In genomic region chr22:29074276-29074625, GRCh38 we compare ENCODE assay signal across 11 cellular contexts. TPM values are rescaled to one million over a fixed set of nuclear protein-coding genes. Genes with fewer than 3 reads are reported as not detected.
A peak's percentile ranks its signal among the peaks of the same experiment; 100 is the strongest.
DNase-seq lines count a peak whose midpoint lies in the region; ATAC-seq, FAIRE-seq and TF ChIP-seq lines count a peak whose summit lies in the region.
"Had no signal": no experiment of that assay in that cellular context is flagged by ENCODE, and none has a peak within 500 bp of the region (broad histone marks: within the 10 kb centered on the region; RNA-seq: fewer than 3 reads in every experiment).

No MANE protein-coding gene starts in this region.

- TF ChIP-seq CTCF in CD8-positive, alpha-beta T cell (IDR thresholded peaks at IDR 0.05) = no peak
- TF ChIP-seq CTCF in activated B cell treated with CpG ODN at 0.5 μM for 24 hours (IDR thresholded peaks at IDR 0.05) = no peak
- TF ChIP-seq CTCF in right atrium auricular region (IDR thresholded peaks at IDR 0.05) = no peak
- TF ChIP-seq CTCF in progenitor cell of endocrine pancreas (IDR thresholded peaks at IDR 0.05; ENCODE audit: unreplicated experiment) = no peak

- H3K36me3 ChIP-seq in CD8-positive, alpha-beta T cell (ENCODE audit: insufficient read depth, low read length) = no peaks in the 10 kb centered on the region
- no peaks in the 10 kb centered on the region for H3K36me3 ChIP-seq in right atrium auricular region
- H3K36me3 ChIP-seq: MG63 had no signal

- H3K4me3 Mint-ChIP-seq in CD8-positive, alpha-beta T cell = peak overlapping the region; percentile 71
- H3K4me3 Mint-ChIP-seq in activated B cell treated with CpG ODN at 0.5 μM for 24 hours (peak overlapping the region; percentile 41), progenitor cell of endocrine pancreas (ENCODE audit: low read depth) (peak overlapping the region; percentile 75)

- no peak overlapping the region for H3K27ac Mint-ChIP-seq in CD8-positive, alpha-beta T cell
- no peak overlapping the region for H3K27ac Mint-ChIP-seq in activated B cell treated with CpG ODN at 0.5 μM for 24 hours
- H3K27ac Mint-ChIP-seq in progenitor cell of endocrine pancreas = no peak overlapping the region

- TF ChIP-seq POLR2A in GM12891 (IDR thresholded peaks at IDR 0.05; ENCODE audit: low read depth, low read length) = no peak

- no peak overlapping the region for H3K27ac ChIP-seq in CD8-positive, alpha-beta T cell (ENCODE audit: low read depth, low read length)
- H3K27ac ChIP-seq in right atrium auricular region = peak overlapping the region; percentile 76 to 81

- no peaks in the 10 kb centered on the region for H3K36me3 Mint-ChIP-seq in CD8-positive, alpha-beta T cell
- H3K36me3 Mint-ChIP-seq in activated B cell treated with CpG ODN at 0.5 μM for 24 hours (ENCODE audit: low read depth) = no peaks in the 10 kb centered on the region
- peaks cover 2% of the 10 kb centered on the region for H3K36me3 Mint-ChIP-seq in progenitor cell of endocrine pancreas (ENCODE audit: insufficient read depth)

- peaks cover 23% of the 10 kb centered on the region for H3K4me1 Mint-ChIP-seq in CD8-positive, alpha-beta T cell (ENCODE audit: low read depth)
- peaks cover 25% of the 10 kb centered on the region for H3K4me1 Mint-ChIP-seq in activated B cell treated with CpG ODN at 0.5 μM for 24 hours
- peaks cover 13% of the 10 kb centered on the region for H3K4me1 Mint-ChIP-seq in progenitor cell of endocrine pancreas (ENCODE audit: low read depth)

- H3K27me3 Mint-ChIP-seq in CD8-positive, alpha-beta T cell (ENCODE audit: low read depth) = peaks cover 61% of the 10 kb centered on the region
- peaks cover 58% of the 10 kb centered on the region for H3K27me3 Mint-ChIP-seq in activated B cell treated with CpG ODN at 0.5 μM for 24 hours
- peaks cover 53% of the 10 kb centered on the region for H3K27me3 Mint-ChIP-seq in progenitor cell of endocrine pancreas

- CTCF ChIA-PET in CD8-positive, alpha-beta T cell (lab: Charles Lee) = interaction anchor here (1.2 to 1.5 kb wide), 2 partner anchors 11 to 34 kb away, joined by 3 to 4 read pairs; no protein-coding TSS in a partner anchor
- CTCF ChIA-PET in activated B cell treated with CpG ODN at 0.5 μM for 24 hours (lab: Charles Lee) = no interaction called here

- POLR2A ChIA-PET in CD8-positive, alpha-beta T cell (lab: Charles Lee) = no interaction called here
- POLR2A ChIA-PET in activated B cell treated with CpG ODN at 0.5 μM for 24 hours (lab: Charles Lee) = no interaction called here

- peaks cover 27% of the 10 kb centered on the region for H3K4me1 ChIP-seq in CD8-positive, alpha-beta T cell (ENCODE audit: insufficient read depth, low read length)
- H3K4me1 ChIP-seq in right atrium auricular region = peaks cover 0 to 48% of the 10 kb centered on the region in 2 donors

- ATAC-seq in CD8-positive, alpha-beta T cell = no peak
- ATAC-seq in activated B cell treated with CpG ODN at 0.5 μM for 24 hours (ENCODE audit: low read depth) = no peak

- no peak for FAIRE-seq in GM12891 (lab: Jason Lieb, UNC)

- no peak for DNase-seq in CD8-positive, alpha-beta T cell
- DNase-seq in activated B cell treated with CpG ODN at 0.5 μM for 24 hours (no peak), right atrium auricular region (ENCODE audit: low spot score) (no peak), progenitor cell of endocrine pancreas (ENCODE audit: low spot score, unreplicated experiment) (no peak), NOMO-1 (lab: John Stamatoyannopoulos, UW; ENCODE audit: unreplicated experiment in 2 of 2) (no peak), SIG-M5 treated with dmso at 0.1 percent for 504 hours (lab: John Stamatoyannopoulos, UW; ENCODE audit: unreplicated experiment) (no peak), NOMO-1 treated with DMSO at 0.1 percent for 48 hours (lab: John Stamatoyannopoulos, UW; ENCODE audit: unreplicated experiment) (no peak), GM12891 (ENCODE audit: insufficient read length, low spot score) (no peak)
- DNase-seq: cortex of kidney, MG63 had no signal

- no peaks in the 10 kb centered on the region for H3K9me3 Mint-ChIP-seq in CD8-positive, alpha-beta T cell
- no peaks in the 10 kb centered on the region for H3K9me3 Mint-ChIP-seq in activated B cell treated with CpG ODN at 0.5 μM for 24 hours
- H3K9me3 Mint-ChIP-seq in progenitor cell of endocrine pancreas (ENCODE audit: low read depth) = no peaks in the 10 kb centered on the region

- peaks cover 18% of the 10 kb centered on the region for H3K27me3 ChIP-seq in CD8-positive, alpha-beta T cell (ENCODE audit: insufficient read depth, low read length)
- H3K27me3 ChIP-seq in right atrium auricular region = no peaks in the 10 kb centered on the region

- H3K4me3 ChIP-seq in CD8-positive, alpha-beta T cell (ENCODE audit: low read depth, low read length) = no peak overlapping the region
- peak overlapping the region; percentile 71 to 78 for H3K4me3 ChIP-seq in right atrium auricular region
- H3K4me3 ChIP-seq: MG63 had no signal

- no peaks in the 10 kb centered on the region for H3K9me3 ChIP-seq in CD8-positive, alpha-beta T cell (ENCODE audit: low read length)
- no peaks in the 10 kb centered on the region for H3K9me3 ChIP-seq in right atrium auricular region
- H3K9me3 ChIP-seq: MG63 had no signal

- intact Hi-C loops in CD8-positive, alpha-beta T cell (cut with DNase I, micrococcal nuclease) = loop anchor here in 1 of 2 experiments (5.0 kb wide), 1 partner anchor 122 kb away; no protein-coding TSS in a partner anchor
- intact Hi-C loops in activated B cell treated with CpG ODN at 0.5 μM for 24 hours (cut with micrococcal nuclease) = loop anchor here (5.0 to 10.0 kb wide), 5 partner anchors 93 to 332 kb away; partner anchors contain the start of genes CHEK2, EMID1, EWSR1 and HSCB

TF ChIP-seq in GM12891, 5 proteins besides CTCF, POLR2A, EP300 and RAD21:
- TF ChIP-seq POLR2AphosphoS5 (IDR thresholded peaks at IDR 0.05; ENCODE audit: low read depth, low read length) (no peak), POU2F2 (IDR thresholded peaks at IDR 0.05; ENCODE audit: low read depth, low read length) (no peak), PAX5 (IDR thresholded peaks at IDR 0.05; ENCODE audit: insufficient read depth, low read length, severe bottlenecking) (no peak), TAF1 (IDR thresholded peaks at IDR 0.05; ENCODE audit: low read depth, low read length) (no peak), SPI1 (IDR thresholded peaks at IDR 0.05; ENCODE audit: low read depth, low read length) (no peak)

RNA-seq across cellular contexts. Expression of gene KREMEN1, which starts 1.4 kb away (rescaled TPM):
- not detected for total RNA-seq in CD8-positive, alpha-beta T cell
- not detected in 2 replicates for total RNA-seq in activated B cell treated with CpG ODN at 0.5 μM for 24 hours
- 10 to 100 TPM; 39.7 to 44.7 TPM for total RNA-seq in right atrium auricular region
- total RNA-seq in progenitor cell of endocrine pancreas = 10.5 and 11.5 TPM in 2 replicates
- polyA plus RNA-seq in GM12891 (2012; ENCODE audit: low read depth, missing spikeins) = 0.26 TPM

RNA-seq across cellular contexts. Expression of gene C22orf31, which starts 12.6 kb away (rescaled TPM):
- total RNA-seq in CD8-positive, alpha-beta T cell = not detected
- total RNA-seq in activated B cell treated with CpG ODN at 0.5 μM for 24 hours = not detected in 2 replicates
- total RNA-seq in right atrium auricular region = not detected
- total RNA-seq in progenitor cell of endocrine pancreas = not detected in 2 replicates
- polyA plus RNA-seq in GM12891 (2012; ENCODE audit: low read depth, missing spikeins) = not detected
- total RNA-seq: renal cortical epithelial cell had no signal

Comparison
In these comparisons a context has a peak if more than half of its experiments do, and no peak if none do; other contexts are left out.
1. RNA of gene KREMEN1, which starts 1.4 kb away (total RNA-seq): 39.7 to 44.7 TPM in right atrium auricular region and 10.5 to 11.5 TPM in progenitor cell of endocrine pancreas; not detected in CD8-positive, alpha-beta T cell and not detected in activated B cell treated with CpG ODN at 0.5 μM for 24 hours; every median in the first group is over 10 times any median in the second.
2. Peak in every context shown above with its lines, with median percentiles within 50 percentile points of each other: H3K4me3 Mint-ChIP-seq.